In genomic region chr6:27280540-27281000, GRCh38 we compare ENCODE assay signal across 1 cellular context.
TF ChIP-seq lines count a peak whose summit lies in the region.

No MANE protein-coding gene starts in this region.

TF ChIP-seq in GM23338, 12 proteins besides CTCF, POLR2A, EP300 and RAD21 (continued from another document):
- TF ChIP-seq REST (IDR thresholded peaks at IDR 0.05; ENCODE audit: unreplicated experiment) = no peak
